15 cellular contexts compared by ENCODE assay signal in the genomic region with DNA sequence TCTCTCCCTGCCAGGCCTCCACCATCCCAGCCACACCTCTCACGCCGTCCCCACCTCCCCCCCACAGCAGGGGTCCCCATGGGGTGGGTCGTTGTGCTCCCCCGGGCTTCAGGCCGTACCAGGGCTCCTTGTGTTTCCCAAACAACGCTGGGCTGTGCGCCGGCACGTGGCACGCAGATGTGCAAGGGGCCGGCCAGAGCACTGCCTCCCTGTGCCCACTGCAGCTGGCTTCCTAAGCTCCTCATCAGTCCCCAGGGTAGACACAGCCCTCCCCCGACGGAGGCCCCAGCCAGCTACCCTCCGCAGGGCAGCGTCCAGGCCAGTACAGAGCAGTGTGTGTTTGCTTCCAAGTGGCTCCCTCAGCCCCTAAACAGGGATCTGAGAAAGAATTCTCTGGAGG. TPM values are rescaled to one million over a fixed set of nuclear protein-coding genes. Genes with fewer than 3 reads are reported as not detected.
DNase-seq lines count a peak whose midpoint lies in the region; ATAC-seq and TF ChIP-seq lines count a peak whose summit lies in the region.
"Had no signal": no experiment of that assay in that cellular context is flagged by ENCODE, and none has a peak within 500 bp of the region (broad histone marks: within the 10 kb centered on the region; RNA-seq: fewer than 3 reads in every experiment).

No MANE protein-coding gene starts in this region.

- H3K9me3 Mint-ChIP-seq in effector memory CD8-positive, alpha-beta T cell, result no peaks in the 10 kb centered on the region
- H3K9me3 Mint-ChIP-seq in stimulated activated effector memory CD8-positive, alpha-beta T cell treated with anti-CD3 and anti-CD28 coated beads, Interleukin-12 subunit alpha, Interleukin-12 subunit beta, amount 100 ng/mL, for 72 hours, result no peaks in the 10 kb centered on the region
- H3K9me3 Mint-ChIP-seq: natural killer cell treated with Interleukin-12 subunit alpha and Interleukin-12 subunit beta and Interleukin-15 and Interleukin-18, amount 100 ng/mL, for 72 hours had no signal

- ATAC-seq in IMR-90 (ENCODE audit: low read depth) (no peak), lower lobe of right lung (no peak)
- ATAC-seq in effector memory CD8-positive, alpha-beta T cell (replicated peaks), result no peak
- ATAC-seq in stimulated activated effector memory CD8-positive, alpha-beta T cell treated with anti-CD3 and anti-CD28 coated beads, Interleukin-12 subunit alpha, Interleukin-12 subunit beta, amount 100 ng/mL, for 72 hours, result no peak
- ATAC-seq: natural killer cell treated with Interleukin-12 subunit alpha and Interleukin-12 subunit beta and Interleukin-15 and Interleukin-18, amount 100 ng/mL, for 72 hours had no signal

- POLR2A ChIA-PET in IMR-90 (lab: Charles Lee; ENCODE audit: unreplicated experiment), result no interaction called here

- no peak overlapping the region for H2BK120ac ChIP-seq in IMR-90 (ENCODE audit: low read depth, low read length)

- H3K27ac Mint-ChIP-seq in effector memory CD8-positive, alpha-beta T cell, result peak overlapping the region; percentile 49 to 98
- peak overlapping the region; percentile 93 for H3K27ac Mint-ChIP-seq in stimulated activated effector memory CD8-positive, alpha-beta T cell treated with anti-CD3 and anti-CD28 coated beads, Interleukin-12 subunit alpha, Interleukin-12 subunit beta, amount 100 ng/mL, for 72 hours

- no peak overlapping the region for H3K4me2 ChIP-seq in IMR-90 (ENCODE audit: low read depth, low read length)

- no peak overlapping the region for H3K23ac ChIP-seq in IMR-90 (ENCODE audit: low read depth, low read length)

- H3K14ac ChIP-seq in IMR-90 (replicated peaks; ENCODE audit: low read depth, low read length), result no peak overlapping the region

- H3K56ac ChIP-seq in IMR-90 (ENCODE audit: extremely low read depth, insufficient read depth, low read length), result no peak overlapping the region

- in situ Hi-C loops in IMR-90 (cut with MboI; ENCODE audit: low sequenced_read_pairs), result loop anchor here (5.0 kb wide), 1 partner anchor 79 kb away; no protein-coding TSS in a partner anchor

- H4K20me1 ChIP-seq in IMR-90 (ENCODE audit: insufficient read depth, low read length), result peaks cover 28% of the 10 kb centered on the region

- H3K4me3 ChIP-seq in IMR-90 (ENCODE audit: insufficient read depth, low read depth, low read length) (no peak overlapping the region), sigmoid colon (no peak overlapping the region), lower lobe of right lung (no peak overlapping the region)
- H3K4me3 ChIP-seq: colonic mucosa, skin epidermis had no signal

- H3K4me3 Mint-ChIP-seq in effector memory CD8-positive, alpha-beta T cell, result no peak overlapping the region
- H3K4me3 Mint-ChIP-seq in stimulated activated effector memory CD8-positive, alpha-beta T cell treated with anti-CD3 and anti-CD28 coated beads, Interleukin-12 subunit alpha, Interleukin-12 subunit beta, amount 100 ng/mL, for 72 hours, result no peak overlapping the region
- H3K4me3 Mint-ChIP-seq: natural killer cell treated with Interleukin-12 subunit alpha and Interleukin-12 subunit beta and Interleukin-15 and Interleukin-18, amount 100 ng/mL, for 72 hours had no signal

- no CpG with 5 or more reads among the region's 15 CpGs for WGBS in IMR-90 (ENCODE audit: extremely low coverage in 2 of 2, insufficient read length in 1 of 2), 2 experiments
- WGBS in sigmoid colon, 2 donors, result 84 to 86% methylated on average over 15 of the region's 15 CpGs

- no TSS peak for BruUV-seq in IMR-90 (replicated peaks; lab: Mats Ljungman, UMichigan)

- H2BK20ac ChIP-seq in IMR-90 (ENCODE audit: low read depth, low read length), result no peak overlapping the region

- H3K9ac ChIP-seq in IMR-90 (ENCODE audit: low read depth, low read length), result no peak overlapping the region

- no peak overlapping the region for H4K5ac ChIP-seq in IMR-90 (ENCODE audit: low read depth, low read length)

- H3K4ac ChIP-seq in IMR-90 (ENCODE audit: low read depth, low read length), result no peak overlapping the region

- TF ChIP-seq CTCF in IMR-90 (conservative IDR thresholded peaks at IDR 0.05; ENCODE audit: low read depth, low read length) (no peak), sigmoid colon (IDR thresholded peaks at IDR 0.05) (no peak), lower lobe of right lung (IDR thresholded peaks at IDR 0.05) (no peak)

- no peak overlapping the region for H2BK5ac ChIP-seq in IMR-90 (ENCODE audit: low read depth, low read length, poor library complexity, severe bottlenecking)

- CTCF ChIA-PET in IMR-90 (lab: Yijun Ruan, JAX), result interaction anchor here (0.6 kb wide), 2 partner anchors 82 to 1583 kb away, joined by 4 to 6 read pairs; no protein-coding TSS in a partner anchor

- TF ChIP-seq EP300 in sigmoid colon (IDR thresholded peaks at IDR 0.05), result no peak

- H3K36me3 ChIP-seq in IMR-90 (ENCODE audit: control insufficient read depth, insufficient read depth, low read length) (peaks cover 22% of the 10 kb centered on the region), sigmoid colon (peaks cover 0 to 17% (median 2%) of the 10 kb centered on the region in 4 donors), lower lobe of right lung (peaks cover 7% of the 10 kb centered on the region)
- H3K36me3 ChIP-seq: colonic mucosa had no signal

- H3K9me3 ChIP-seq in IMR-90 (ENCODE audit: control insufficient read depth, insufficient read depth, low read length) (no peaks in the 10 kb centered on the region), sigmoid colon (no peaks in the 10 kb centered on the region), lower lobe of right lung (no peaks in the 10 kb centered on the region)
- H3K9me3 ChIP-seq: colonic mucosa had no signal

- H3K36me3 Mint-ChIP-seq in effector memory CD8-positive, alpha-beta T cell (ENCODE audit: insufficient read depth), result peaks cover 24% of the 10 kb centered on the region
- H3K36me3 Mint-ChIP-seq in stimulated activated effector memory CD8-positive, alpha-beta T cell treated with anti-CD3 and anti-CD28 coated beads, Interleukin-12 subunit alpha, Interleukin-12 subunit beta, amount 100 ng/mL, for 72 hours, result peaks cover 44% of the 10 kb centered on the region
- H3K36me3 Mint-ChIP-seq: natural killer cell treated with Interleukin-12 subunit alpha and Interleukin-12 subunit beta and Interleukin-15 and Interleukin-18, amount 100 ng/mL, for 72 hours had no signal

- TF ChIP-seq POLR2A in IMR-90 (IDR thresholded peaks at IDR 0.05; ENCODE audit: low read depth, low read length), result no peak
- no peak for TF ChIP-seq POLR2A in erythroblast (IDR thresholded peaks at IDR 0.05; ENCODE audit: low read length)
- no peak for TF ChIP-seq POLR2A in sigmoid colon (IDR thresholded peaks at IDR 0.05)

- no peak for DNase-seq in IMR-90
- no peak for DNase-seq in effector memory CD8-positive, alpha-beta T cell
- peak; percentile 78 for DNase-seq in middle frontal gyrus (ENCODE audit: extremely low spot score, low spot score)
- no peak for DNase-seq in stimulated activated effector memory CD8-positive, alpha-beta T cell treated with anti-CD3 and anti-CD28 coated beads, Interleukin-12 subunit alpha, Interleukin-12 subunit beta, amount 100 ng/mL, for 72 hours (ENCODE audit: low spot score in 2 of 2)
- DNase-seq in erythroblast (lab: John Stamatoyannopoulos, UW), result no peak
- DNase-seq in sigmoid colon, result no peak
- no peak for DNase-seq in lower lobe of right lung
- DNase-seq in NCI-H2227 (lab: John Stamatoyannopoulos, UW; ENCODE audit: unreplicated experiment), result no peak
- DNase-seq: activated CD4-positive, alpha-beta T cell treated with anti-CD3 and anti-CD28 coated beads, Interleukin-2, amount 50 U/mL, for 1 hour; activated T-cell treated with anti-CD3 and anti-CD28 coated beads, Interleukin-2, amount 50 U/mL, for 48 hours; colonic mucosa; DND-41; stimulated activated naive CD4-positive, alpha-beta T cell had no signal

- H2AK9ac ChIP-seq in IMR-90 (replicated peaks; ENCODE audit: low read depth, low read length, poor library complexity), result peak overlapping the region; percentile 74

- intact Hi-C loops in IMR-90 (cut with micrococcal nuclease), result no loop called here
- intact Hi-C loops in sigmoid colon (cut with DNase I), result no loop called here
- intact Hi-C loops in lower lobe of right lung (cut with DNase I), result no loop called here

- no peak overlapping the region for H2AK5ac ChIP-seq in IMR-90 (ENCODE audit: low read depth, low read length)

- no peak overlapping the region for H4K91ac ChIP-seq in IMR-90 (ENCODE audit: insufficient read depth, low read depth, low read length)

- H3K4me1 Mint-ChIP-seq in effector memory CD8-positive, alpha-beta T cell (ENCODE audit: low read depth in 2 of 2), result peaks cover 60 to 61% of the 10 kb centered on the region in 2 donors
- peaks cover 76% of the 10 kb centered on the region for H3K4me1 Mint-ChIP-seq in stimulated activated effector memory CD8-positive, alpha-beta T cell treated with anti-CD3 and anti-CD28 coated beads, Interleukin-12 subunit alpha, Interleukin-12 subunit beta, amount 100 ng/mL, for 72 hours

- H3K4me1 ChIP-seq in IMR-90 (ENCODE audit: control insufficient read depth, insufficient read depth, low read length), result peaks cover 3% of the 10 kb centered on the region; the same call in 1 of the 2 replicates
- H3K4me1 ChIP-seq in sigmoid colon, result peaks cover 0 to 3% (median 1%) of the 10 kb centered on the region in 4 donors
- H3K4me1 ChIP-seq in lower lobe of right lung, result peaks cover under 1% of the 10 kb centered on the region
- H3K4me1 ChIP-seq: colonic mucosa had no signal

- dilution Hi-C loops in IMR-90 (cut with HindIII; ENCODE audit: low sequenced_read_pairs, unreplicated experiment), result no loop called here

- TF ChIP-seq RAD21 in IMR-90 (IDR thresholded peaks at IDR 0.05; ENCODE audit: low read length), result no peak

- H3K79me1 ChIP-seq in IMR-90 (ENCODE audit: low read depth in 1 of 2, low read length in 2 of 2), result peaks cover 0 to 15% of the 10 kb centered on the region in 2 experiments; a peak in 2 of 4 replicates

- no peak overlapping the region for H4K8ac ChIP-seq in IMR-90 (ENCODE audit: low read depth in 2 of 2, low read length in 2 of 2)

- H3K27me3 ChIP-seq in IMR-90 (ENCODE audit: control insufficient read depth, insufficient read depth, low read length), result no peaks in the 10 kb centered on the region
- no peaks in the 10 kb centered on the region for H3K27me3 ChIP-seq in sigmoid colon
- H3K27me3 ChIP-seq in lower lobe of right lung (ENCODE audit: low read depth), result no peaks in the 10 kb centered on the region
- H3K27me3 ChIP-seq: colonic mucosa had no signal

- no peak overlapping the region for H2AFZ ChIP-seq in IMR-90 (replicated peaks; ENCODE audit: low read length, poor library complexity)

- H3K18ac ChIP-seq in IMR-90 (ENCODE audit: low read depth, low read length), result no peak overlapping the region

- H3K27ac ChIP-seq in IMR-90 (ENCODE audit: insufficient read depth, low read length) (no peak overlapping the region), sigmoid colon (no peak overlapping the region), lower lobe of right lung (no peak overlapping the region)
- H3K27ac ChIP-seq: colonic mucosa had no signal

- H3K27me3 Mint-ChIP-seq in effector memory CD8-positive, alpha-beta T cell, result no peaks in the 10 kb centered on the region
- H3K27me3 Mint-ChIP-seq: natural killer cell treated with Interleukin-12 subunit alpha and Interleukin-12 subunit beta and Interleukin-15 and Interleukin-18, amount 100 ng/mL, for 72 hours had no signal

- H2BK15ac ChIP-seq in IMR-90 (ENCODE audit: low read depth, low read length), result no peak overlapping the region

- no peaks in the 10 kb centered on the region for H3K9me1 ChIP-seq in IMR-90 (ENCODE audit: insufficient read depth, low read length)

RNA-seq across cellular contexts. Expression of a gene that starts 34.0 kb away (rescaled TPM):
- total RNA-seq in IMR-90 (2012; rRNA removed) (18.1 and 19.7 TPM in 2 replicates), sigmoid colon (10 to 100 TPM; 36.1 to 57.9 (median 43.2) TPM), lower lobe of right lung (33.9 TPM)
- polyA plus RNA-seq in IMR-90 (2012; rRNA removed) (25.7 and 26.4 TPM in 2 replicates), sigmoid colon (10 to 100 TPM; 20.3 to 52.9 (median 34.8) TPM)
- polyA plus RNA-seq in IMR-90 (2012; cell fraction: cytosol; rRNA removed), result 18.6 and 33.9 TPM in 2 replicates
- polyA plus RNA-seq in IMR-90 (2012; cell fraction: nucleus; rRNA removed; ENCODE audit: low replicate concordance), result 48.9 and 50.9 TPM in 2 replicates
